In the genomic region with DNA sequence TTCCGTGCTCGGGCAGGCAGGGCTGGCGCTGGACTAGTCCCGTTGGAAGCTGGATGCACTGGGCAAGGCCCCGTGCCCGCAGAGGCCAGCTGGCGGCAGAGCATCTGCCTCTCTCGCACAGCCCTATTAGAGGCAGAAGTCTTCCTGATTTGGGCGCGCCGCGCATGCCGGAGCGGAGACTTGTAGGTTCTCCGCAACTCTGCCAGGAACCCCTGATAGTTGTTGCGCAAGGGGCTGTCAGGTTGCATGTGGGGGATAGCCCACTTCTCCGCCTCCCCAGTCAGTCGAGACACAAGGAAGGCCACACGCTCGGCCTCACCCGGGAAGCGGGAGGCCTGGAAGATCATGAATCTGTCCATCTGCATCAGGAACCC, we compare ENCODE assay signal across 10 cellular contexts. TPM values are rescaled to one million over a fixed set of nuclear protein-coding genes. Genes with fewer than 3 reads are reported as not detected.
A peak's percentile ranks its signal among the peaks of the same experiment; 100 is the strongest.
DNase-seq lines count a peak whose midpoint lies in the region; ATAC-seq and TF ChIP-seq lines count a peak whose summit lies in the region.
"Had no signal": no experiment of that assay in that cellular context is flagged by ENCODE, and none has a peak within 500 bp of the region (broad histone marks: within the 10 kb centered on the region; RNA-seq: fewer than 3 reads in every experiment).

No MANE protein-coding gene starts in this region.

- TF ChIP-seq EP300 in stomach (IDR thresholded peaks at IDR 0.05) = no peak

- no peak for DNase-seq in activated T-cell treated with anti-CD3 and anti-CD28 coated beads, Interleukin-2, amount 50 U/mL, for 4 hours
- DNase-seq in activated T-cell treated with anti-CD3 and anti-CD28 coated beads, Interleukin-2, amount 50 U/mL, for 1 hour = no peak
- DNase-seq in stomach = no peak
- no peak for DNase-seq in middle frontal gyrus (ENCODE audit: extremely low spot score, low spot score)
- DNase-seq in NCI-H2081 treated with DMSO at 0.1 percent for 48 hours (lab: John Stamatoyannopoulos, UW) = no peak
- no peak for DNase-seq in inferior parietal cortex (ENCODE audit: extremely low spot score)
- DNase-seq: COR-L47, T1000 had no signal

- no peaks in the 10 kb centered on the region for H3K9me3 Mint-ChIP-seq in activated T-cell treated with anti-CD3 and anti-CD28 coated beads, Interleukin-2, amount 50 U/mL, for 4 hours
- peaks cover 7% of the 10 kb centered on the region for H3K9me3 Mint-ChIP-seq in activated T-helper 17 cell treated with anti-CD3 and anti-CD28 coated beads, Interleukin-2, amount 50 U/mL, for 72 hours

- H3K36me3 ChIP-seq in iPS-18a (ENCODE audit: control insufficient read depth, low read depth, low read length) = peaks cover 14% of the 10 kb centered on the region
- peaks cover 0 to 24% (median 11%) of the 10 kb centered on the region in 4 donors for H3K36me3 ChIP-seq in stomach

- peak overlapping the region; percentile 68 for H3K27ac Mint-ChIP-seq in activated T-helper 17 cell treated with anti-CD3 and anti-CD28 coated beads, Interleukin-2, amount 50 U/mL, for 72 hours

- H3K27me3 ChIP-seq in iPS-18a (ENCODE audit: control insufficient read depth, insufficient read depth, low read length) = no peaks in the 10 kb centered on the region
- H3K27me3 ChIP-seq in stomach = no peaks in the 10 kb centered on the region

- ATAC-seq in activated T-cell treated with anti-CD3 and anti-CD28 coated beads, Interleukin-2, amount 50 U/mL, for 4 hours = no peak
- ATAC-seq in activated T-helper 17 cell treated with anti-CD3 and anti-CD28 coated beads, Interleukin-2, amount 50 U/mL, for 72 hours (replicated peaks) = no peak

- no peak for TF ChIP-seq POLR2A in stomach (IDR thresholded peaks at IDR 0.05)

- H3K27ac ChIP-seq in iPS-18a (ENCODE audit: low read length) (no peak overlapping the region), stomach (peak overlapping the region in 4 of 5 donors; percentile 78 to 95 (median 91))

- 92 to 96% (median 96%) methylated on average over 20 to 22 of the region's 22 CpGs for WGBS in stomach, 5 donors

- peaks cover 5% of the 10 kb centered on the region for H3K27me3 Mint-ChIP-seq in activated T-cell treated with anti-CD3 and anti-CD28 coated beads, Interleukin-2, amount 50 U/mL, for 4 hours (ENCODE audit: low read depth)
- H3K27me3 Mint-ChIP-seq in activated T-helper 17 cell treated with anti-CD3 and anti-CD28 coated beads, Interleukin-2, amount 50 U/mL, for 72 hours = peaks cover 2% of the 10 kb centered on the region

- TF ChIP-seq CTCF in stomach (IDR thresholded peaks at IDR 0.05) = no peak

- peaks cover 48% of the 10 kb centered on the region for H3K4me1 Mint-ChIP-seq in activated T-cell treated with anti-CD3 and anti-CD28 coated beads, Interleukin-2, amount 50 U/mL, for 4 hours (ENCODE audit: low read depth)
- peaks cover 19% of the 10 kb centered on the region for H3K4me1 Mint-ChIP-seq in activated T-helper 17 cell treated with anti-CD3 and anti-CD28 coated beads, Interleukin-2, amount 50 U/mL, for 72 hours

- intact Hi-C loops in stomach (cut with DNase I; ENCODE audit: low total_unique reads) = no loop called here

- H3K4me3 Mint-ChIP-seq in activated T-cell treated with anti-CD3 and anti-CD28 coated beads, Interleukin-2, amount 50 U/mL, for 4 hours = peak overlapping the region; percentile 79
- peak overlapping the region; percentile 57 for H3K4me3 Mint-ChIP-seq in activated T-helper 17 cell treated with anti-CD3 and anti-CD28 coated beads, Interleukin-2, amount 50 U/mL, for 72 hours

- no peak overlapping the region for H3K9ac ChIP-seq in iPS-18a (ENCODE audit: low read length)

- peaks cover 7% of the 10 kb centered on the region for H3K4me1 ChIP-seq in iPS-18a (ENCODE audit: control insufficient read depth, low read depth, low read length)
- H3K4me1 ChIP-seq in stomach = peaks cover 14 to 62% (median 35%) of the 10 kb centered on the region in 4 donors

- H3K4me3 ChIP-seq in iPS-18a (ENCODE audit: low read length) (peak overlapping the region; percentile 67), stomach (peak overlapping the region; percentile 65 to 90 (median 86))

- H3K9me3 ChIP-seq in iPS-18a (ENCODE audit: control insufficient read depth, low read depth, low read length) (no peaks in the 10 kb centered on the region), stomach (peaks cover 0 to 7% (median 0%) of the 10 kb centered on the region in 4 donors)

- H3K36me3 Mint-ChIP-seq in activated T-cell treated with anti-CD3 and anti-CD28 coated beads, Interleukin-2, amount 50 U/mL, for 4 hours (ENCODE audit: insufficient read depth) = peaks cover 13% of the 10 kb centered on the region
- H3K36me3 Mint-ChIP-seq in activated T-helper 17 cell treated with anti-CD3 and anti-CD28 coated beads, Interleukin-2, amount 50 U/mL, for 72 hours (ENCODE audit: low read depth) = no peaks in the 10 kb centered on the region

RNA-seq across cellular contexts. Expression of a gene that starts 1.2 kb away (rescaled TPM):
- total RNA-seq in activated T-cell treated with anti-CD3 and anti-CD28 coated beads, Interleukin-2, amount 50 U/mL, for 4 hours = 1 to 10 TPM; 7.3 to 8.4 (median 7.9) TPM
- 1 to 10 TPM; 5.8 to 6.3 TPM for total RNA-seq in activated T-helper 17 cell treated with anti-CD3 and anti-CD28 coated beads, Interleukin-2, amount 50 U/mL, for 72 hours
- total RNA-seq in stomach = 10 to 100 TPM in 4 of 5 donors, 1 to 10 TPM in 1; 5.8 to 25.4 (median 16.9) TPM
- 1 to 10 TPM; 4.0 to 9.2 (median 8.4) TPM for polyA plus RNA-seq in stomach
